Comparison of ENCODE assay signal across 7 cellular contexts in genomic region chr12:12916135-12916956, GRCh38. TPM values are rescaled to one million over a fixed set of nuclear protein-coding genes. Genes with fewer than 3 reads are reported as not detected.
DNase-seq lines count a peak whose midpoint lies in the region; ATAC-seq, FAIRE-seq and TF ChIP-seq lines count a peak whose summit lies in the region.

No MANE protein-coding gene starts in this region.

- no peak overlapping the region for H3K9ac ChIP-seq in K562 (ENCODE audit: insufficient read depth in 1 of 2, low read depth in 2 of 2, low read length in 2 of 2)

- H3K4me1 ChIP-seq in K562 (replicated peaks in 1 of 2; ENCODE audit: control insufficient read depth in 2 of 2, insufficient read depth in 2 of 2, low read length in 2 of 2) (no peaks in the 10 kb centered on the region; a peak in 1 of 5 replicates), iPS DF 6.9 (ENCODE audit: control insufficient read depth, insufficient read depth, low read length) (peaks cover 1% of the 10 kb centered on the region; the same call in 1 of the 2 replicates)

- in situ Hi-C loops in K562 (cut with MboI) = loop anchor here (5.0 kb wide), 1 partner anchor 296 kb away; no protein-coding TSS in a partner anchor

- no peak overlapping the region for H3K4me3 ChIP-seq in K562
- H3K4me3 ChIP-seq in iPS DF 6.9 (ENCODE audit: low read length) = no peak overlapping the region

- H3K36me3 ChIP-seq in K562 (ENCODE audit: control insufficient read depth, insufficient read depth, low read length) (no peaks in the 10 kb centered on the region), iPS DF 6.9 (ENCODE audit: control insufficient read depth, insufficient read depth, low read length) (no peaks in the 10 kb centered on the region)

- POLR2A ChIA-PET in K562 (lab: Yijun Ruan, JAX) = interaction anchor here (0.6 kb wide), 1 partner anchor 10 kb away, joined by 4 read pairs; no protein-coding TSS in a partner anchor

- WGBS in K562 (ENCODE audit: insufficient coverage, low coverage, missing lambda C conversion rate) = 17% methylated on average over 18 of the region's 19 CpGs
- WGBS in iPS DF 6.9 (ENCODE audit: insufficient coverage, insufficient read length) = no CpG with 5 or more reads among the region's 19 CpGs

- TF ChIP-seq RAD21 in K562 (CRISPR knock-in tag; conservative IDR thresholded peaks at IDR 0.05 in 1 of 2, IDR thresholded peaks at IDR 0.05 in 1 of 2) = peak; percentile 87 to 93

- H3K27ac ChIP-seq in K562 (ENCODE audit: extremely low read depth, low read depth, low read length) = no peak overlapping the region
- H3K27ac ChIP-seq in iPS DF 6.9 (ENCODE audit: low read length) = no peak overlapping the region

- ATAC-seq in GM18502 (IDR thresholded peaks at IDR 0.05; ENCODE audit: poor library complexity, unreplicated experiment) (peak; percentile 91), HG02884 (IDR thresholded peaks at IDR 0.05; ENCODE audit: unreplicated experiment) (peak; percentile 86), K562 (peak; percentile 99)

- H2AFZ ChIP-seq in K562 (ENCODE audit: low read depth, low read length) = no peak overlapping the region

- no TSS peak for BruUV-seq in K562 (replicated peaks; lab: Mats Ljungman, UMichigan)

- peak; percentile 65 for FAIRE-seq in TTC549 (lab: Jason Lieb, UNC)
- FAIRE-seq in K562 (lab: Jason Lieb, UNC) = peak; percentile 93

- TF ChIP-seq CTCF in K562 (IDR thresholded peaks at IDR 0.05 in 2 of 3, conservative IDR thresholded peaks at IDR 0.05 in 1 of 3; ENCODE audit: insufficient read depth in 2 of 3, low read depth in 1 of 3, low read length in 3 of 3) = peak; percentile 87 to 94 (median 92)

- TF ChIP-seq POLR2A in K562 (conservative IDR thresholded peaks at IDR 0.05) = no peak

- H4K20me1 ChIP-seq in K562 (replicated peaks; ENCODE audit: control insufficient read depth, insufficient read depth, low read length) = no peaks in the 10 kb centered on the region

- intact Hi-C loops in K562 (cut with micrococcal nuclease) = loop anchor here (2.0 to 10.0 kb wide), 4 partner anchors 58 to 292 kb away; no protein-coding TSS in a partner anchor

- CTCF ChIA-PET in K562 (lab: Yijun Ruan, JAX; ENCODE audit: low intra/inter-chr PET ratio) = interaction anchor here (0.8 to 1.3 kb wide), 6 partner anchors 59 to 318 kb away, joined by 3 to 7 read pairs (median 5); no protein-coding TSS in a partner anchor

- TF ChIP-seq EP300 in K562 (IDR thresholded peaks at IDR 0.05; ENCODE audit: low read length) = no peak

- H3K27me3 ChIP-seq in K562 (ENCODE audit: control insufficient read depth in 2 of 2, insufficient read depth in 2 of 2, low read length in 2 of 2) = peaks cover 3 to 17% of the 10 kb centered on the region in 2 experiments; a peak in 3 of 5 replicates
- no peaks in the 10 kb centered on the region for H3K27me3 ChIP-seq in iPS DF 6.9 (ENCODE audit: control insufficient read depth, insufficient read depth, low read length)

- H3K9me1 ChIP-seq in K562 (ENCODE audit: control insufficient read depth, insufficient read depth, low read length) = no peaks in the 10 kb centered on the region

- H3K9me3 ChIP-seq in K562 (replicated peaks; ENCODE audit: control insufficient read depth, insufficient read depth, low read depth, low read length) (no peaks in the 10 kb centered on the region), iPS DF 6.9 (ENCODE audit: control insufficient read depth, insufficient read depth, low read length) (no peaks in the 10 kb centered on the region)

- no peaks in the 10 kb centered on the region for H3K79me2 ChIP-seq in K562 (ENCODE audit: control insufficient read depth, insufficient read depth, low read length)

- no peak overlapping the region for H3K4me2 ChIP-seq in K562 (ENCODE audit: insufficient read depth, low read length)

- DNase-seq in NCI-H2081 (lab: John Stamatoyannopoulos, UW) = peak; percentile 74 to 79
- peak; percentile 66 to 84 (median 70) for DNase-seq in K562 (ENCODE audit: extremely low read depth in 1 of 4, low spot score in 3 of 4)
- peak; percentile 82 for DNase-seq in iPS DF 6.9 (ENCODE audit: low read depth, low spot score)
- peak; percentile 74 for DNase-seq in smooth muscle cell of the brain vasculature (ENCODE audit: low read depth, low spot score)

TF ChIP-seq in K562, 482 proteins besides CTCF, POLR2A, EP300 and RAD21 (continues in another document):
- TF ChIP-seq IRF2 (CRISPR knock-in tag; IDR thresholded peaks at IDR 0.05) = no peak

RNA-seq across cellular contexts. Expression of gene GPRC5A, which starts 25.0 kb away (rescaled TPM):
- total RNA-seq in K562 (2011; cell fraction: chromatin; rRNA removed; ENCODE audit: low replicate concordance) = 0.16 and 0.65 TPM in 2 replicates
- 0.17 and 0.26 TPM in 2 replicates for total RNA-seq in K562 (2011; cell fraction: nucleolus; rRNA removed)
- total RNA-seq in K562 (2011; cell fraction: nucleoplasm; rRNA removed) = 0.07 and 0.23 TPM in 2 replicates
- total RNA-seq in K562 (2014; rRNA removed) (not detected in 2 replicates), K562 (2014; rRNA removed; fragmentation: Illumina TruSeq; extraction: Trizol) (not detected in 2 replicates), K562 (2015; rRNA removed; fragmentation: Illumina TruSeq; extraction: Trizol) (not detected in 2 replicates), K562 (2021) (0.64 and 0.78 TPM in 2 replicates)
- polyA plus RNA-seq in K562 (2011; rRNA removed) (0.08 and 0.18 TPM in 2 replicates), K562 (2014; fragmentation: Illumina TruSeq; extraction: Trizol) (0.01 and 0.03 TPM in 2 replicates), K562 (2014; fragmentation: Nextera tagmentation; extraction: Ambion mirVana) (not detected), K562 (2014; rRNA removed) (0.04 TPM in 1 of 2 replicates, not detected in the other)
- 0.28 and 0.66 TPM in 2 replicates for polyA plus RNA-seq in K562 (2011; cell fraction: cytosol; rRNA removed)
- 0.06 and 0.29 TPM in 2 replicates for polyA plus RNA-seq in K562 (2011; cell fraction: nucleus; rRNA removed)
- 0.03 and 0.04 TPM in 2 replicates for polyA plus RNA-seq in K562 (2012)
- 0.18 and 0.53 TPM in 2 replicates for polyA minus RNA-seq in K562 (2011; rRNA and poly(A)+ RNA removed)
- 0.38 and 2.5 TPM in 2 replicates for polyA minus RNA-seq in K562 (2011; cell fraction: cytosol; rRNA and poly(A)+ RNA removed)
- 0.44 and 0.54 TPM in 2 replicates for polyA minus RNA-seq in K562 (2011; cell fraction: nucleus; rRNA and poly(A)+ RNA removed)

RNA-seq across cellular contexts. Expression of gene GPRC5D, which starts 35.6 kb away (rescaled TPM):
- not detected in 2 replicates for total RNA-seq in K562 (2011; cell fraction: chromatin; rRNA removed; ENCODE audit: low replicate concordance)
- total RNA-seq in K562 (2011; cell fraction: nucleolus; rRNA removed) = not detected in 2 replicates
- total RNA-seq in K562 (2011; cell fraction: nucleoplasm; rRNA removed) = not detected in 2 replicates
- total RNA-seq in K562 (2014; rRNA removed) (not detected in 2 replicates), K562 (2014; rRNA removed; fragmentation: Illumina TruSeq; extraction: Trizol) (not detected in 2 replicates), K562 (2015; rRNA removed; fragmentation: Illumina TruSeq; extraction: Trizol) (not detected in 2 replicates), K562 (2021) (not detected in 2 replicates)
- polyA plus RNA-seq in K562 (2011; rRNA removed) (0.08 TPM in 1 of 2 replicates, not detected in the other), K562 (2014; fragmentation: Illumina TruSeq; extraction: Trizol) (not detected in 2 replicates), K562 (2014; fragmentation: Nextera tagmentation; extraction: Ambion mirVana) (1 to 10 TPM; 1.0 to 1.1 TPM), K562 (2014; rRNA removed) (not detected in 2 replicates)
- polyA plus RNA-seq in K562 (2011; cell fraction: cytosol; rRNA removed) = not detected in 2 replicates
- not detected in 2 replicates for polyA plus RNA-seq in K562 (2011; cell fraction: nucleus; rRNA removed)
- polyA plus RNA-seq in K562 (2012) = 0.86 and 1.0 TPM in 2 replicates
- polyA minus RNA-seq in K562 (2011; rRNA and poly(A)+ RNA removed) = not detected in 2 replicates
- polyA minus RNA-seq in K562 (2011; cell fraction: cytosol; rRNA and poly(A)+ RNA removed) = not detected in 2 replicates
- polyA minus RNA-seq in K562 (2011; cell fraction: nucleus; rRNA and poly(A)+ RNA removed) = not detected in 2 replicates
